In genomic region chr1:234756857-234757256, GRCh38 we compare ENCODE assay signal across 19 cellular contexts.
"Had no signal": no experiment of that assay in that cellular context is flagged by ENCODE, and none has a peak within 500 bp of the region (broad histone marks: within the 10 kb centered on the region; RNA-seq: fewer than 3 reads in every experiment).

No MANE protein-coding gene starts in this region.

- DNase-seq: activated CD4-positive, alpha-beta T cell treated with anti-CD3 and anti-CD28 coated beads, Interleukin-2, amount 10 ng/mL, durations not matched to agents 7 days and 5 days; activated CD4-positive, CD25-positive, alpha-beta regulatory T cell treated with anti-CD3 and anti-CD28 coated beads, Interleukin-2, amount 50 U/mL, for 72 hours; amygdala; heart left ventricle; left ventricle myocardium superior; mammary epithelial cell; midbrain; pancreas; psoas muscle; stimulated activated CD4-positive, alpha-beta T cell treated with anti-CD3 and anti-CD28 coated beads, Interleukin-4, amount 100 ng/mL, for 4 hours; stimulated activated naive CD8-positive, alpha-beta T cell treated with anti-CD3 and anti-CD28 coated beads, Interleukin-15, Interleukin-2, amounts not matched to agents 100 U/mL and 50 U/mL, for 24 hours; thyroid gland had no signal

- FAIRE-seq: endometrium, islet of Langerhans, pancreas had no signal

- H3K36me3 ChIP-seq: cardiac muscle cell, heart left ventricle, pancreas, right atrium auricular region, thyroid gland had no signal

- H3K27ac ChIP-seq: cardiac muscle cell, heart left ventricle, pancreas, psoas muscle, right atrium auricular region, thyroid gland had no signal

- H3K4me3 Mint-ChIP-seq: activated CD4-positive, alpha-beta T cell treated with anti-CD3 and anti-CD28 coated beads, Interleukin-2, amount 10 ng/mL, durations not matched to agents 7 days and 5 days; activated T-helper 17 cell treated with anti-CD3 and anti-CD28 coated beads, Interleukin-2, amount 50 U/mL, for 72 hours; nephron; T-helper 1 cell treated with Interleukin-12 subunit alpha and Interleukin-12 subunit beta and Interleukin-4 antibody, amounts not matched to agents 30 μg/mL and 1 μg/mL, for 36 hours had no signal

- H3K9me3 ChIP-seq: heart left ventricle, pancreas, psoas muscle, right atrium auricular region, thyroid gland had no signal

- H3K27me3 ChIP-seq: cardiac muscle cell, heart left ventricle, pancreas, right atrium auricular region, thyroid gland had no signal

- ATAC-seq: activated T-helper 17 cell treated with anti-CD3 and anti-CD28 coated beads, Interleukin-2, amount 50 U/mL, for 72 hours; heart left ventricle; left ventricle myocardium superior; pancreas; psoas muscle had no signal

- H3K27ac Mint-ChIP-seq: activated CD4-positive, alpha-beta T cell treated with anti-CD3 and anti-CD28 coated beads, Interleukin-2, amount 10 ng/mL, durations not matched to agents 7 days and 5 days; activated T-helper 17 cell treated with anti-CD3 and anti-CD28 coated beads, Interleukin-2, amount 50 U/mL, for 72 hours; T-helper 1 cell treated with Interleukin-12 subunit alpha and Interleukin-12 subunit beta and Interleukin-4 antibody, amounts not matched to agents 30 μg/mL and 1 μg/mL, for 36 hours had no signal

- H3K9me3 Mint-ChIP-seq: activated T-helper 17 cell treated with anti-CD3 and anti-CD28 coated beads, Interleukin-2, amount 50 U/mL, for 72 hours; nephron; T-helper 1 cell treated with Interleukin-12 subunit alpha and Interleukin-12 subunit beta and Interleukin-4 antibody, amounts not matched to agents 30 μg/mL and 1 μg/mL, for 36 hours had no signal

- H3K4me3 ChIP-seq: cardiac muscle cell, heart left ventricle, pancreas, psoas muscle, right atrium auricular region, thyroid gland had no signal

- H3K27me3 Mint-ChIP-seq: activated CD4-positive, alpha-beta T cell treated with anti-CD3 and anti-CD28 coated beads, Interleukin-2, amount 10 ng/mL, durations not matched to agents 7 days and 5 days; activated T-helper 17 cell treated with anti-CD3 and anti-CD28 coated beads, Interleukin-2, amount 50 U/mL, for 72 hours had no signal
